1 cellular context compared by ENCODE assay signal in genomic region chr7:44634839-44635591, GRCh38.
TF ChIP-seq lines count a peak whose summit lies in the region.

No MANE protein-coding gene starts in this region.

TF ChIP-seq in GM12878, 131 proteins besides CTCF, POLR2A, EP300 and RAD21:
- TF ChIP-seq RELA (IDR thresholded peaks at IDR 0.05; ENCODE audit: borderline replicate concordance, partially characterized antibody) (no peak), ZNF384 (IDR thresholded peaks at IDR 0.05; ENCODE audit: borderline replicate concordance, low read depth, low read length) (no peak), SIX5 (IDR thresholded peaks at IDR 0.05; ENCODE audit: low read depth, low read length, severe bottlenecking) (no peak), PAX8 (IDR thresholded peaks at IDR 0.05) (no peak), EED (IDR thresholded peaks at IDR 0.05; ENCODE audit: low read depth) (no peak), E2F8 (IDR thresholded peaks at IDR 0.05; ENCODE audit: low read depth, partially characterized antibody) (no peak), STAT1 (conservative IDR thresholded peaks at IDR 0.05) (no peak), TARDBP (IDR thresholded peaks at IDR 0.05; ENCODE audit: borderline replicate concordance) (no peak), E2F4 (IDR thresholded peaks at IDR 0.05; ENCODE audit: low read depth, low read length) (no peak), HCFC1 (IDR thresholded peaks at IDR 0.05; ENCODE audit: low read length) (no peak), IRF4 (IDR thresholded peaks at IDR 0.05; ENCODE audit: low read depth, low read length) (no peak)
